In the genomic region with DNA sequence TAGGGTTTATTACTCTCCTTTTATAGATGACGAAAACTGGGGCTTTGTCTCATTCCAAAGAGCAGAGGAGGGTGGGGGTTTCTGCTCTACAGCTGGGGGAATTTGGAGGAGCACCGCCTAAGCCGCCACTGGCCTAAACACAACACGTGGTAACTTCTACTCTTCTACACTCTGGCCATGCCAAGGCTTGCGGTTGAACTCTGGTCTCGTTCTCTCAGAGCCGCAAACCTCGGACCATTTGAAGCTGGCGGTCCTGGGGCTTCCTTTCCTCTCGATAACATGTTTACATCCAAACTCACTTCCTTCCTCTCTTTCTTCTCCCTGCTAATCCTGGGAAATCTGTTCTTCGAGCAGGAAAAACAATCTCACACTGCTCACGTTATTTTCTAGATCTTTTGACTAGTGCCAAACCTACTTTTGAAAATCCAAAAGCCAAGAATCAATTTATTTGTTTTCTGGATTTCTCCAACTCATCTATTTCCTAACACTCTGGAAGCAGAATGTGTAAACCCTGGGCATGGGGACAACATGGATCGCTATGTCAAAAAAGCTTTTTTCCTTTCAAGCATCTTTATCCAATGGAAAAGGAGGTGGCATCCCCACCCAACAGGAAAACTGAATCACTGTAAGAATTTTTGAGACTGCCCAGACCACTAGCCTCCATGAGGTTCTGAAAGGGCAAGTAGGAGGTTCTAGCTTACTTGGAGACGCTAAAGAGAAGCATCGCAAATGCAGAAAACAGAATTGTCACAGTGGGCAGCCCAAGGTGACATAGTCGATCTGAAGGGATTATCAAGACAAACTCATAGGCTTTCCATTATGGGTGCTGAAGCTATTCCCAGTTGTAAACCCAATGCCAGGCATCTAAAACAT, we compare ENCODE assay signal across 1 cellular context.
A peak's percentile ranks its signal among the peaks of the same experiment; 100 is the strongest.
TF ChIP-seq lines count a peak whose summit lies in the region.

No MANE protein-coding gene starts in this region.

TF ChIP-seq in HepG2, 621 proteins besides CTCF, POLR2A, EP300 and RAD21 (continued from another document and continues in another):
- TF ChIP-seq THYN1 (CRISPR knock-in tag; IDR thresholded peaks at IDR 0.05; ENCODE audit: borderline replicate concordance, low read depth) (no peak; the same call in 1 of the 2 replicates), KMT2B (CRISPR knock-in tag; IDR thresholded peaks at IDR 0.05) (peak; percentile 76), ZEB1 (IDR thresholded peaks at IDR 0.05; ENCODE audit: insufficient replicate concordance, low read depth) (no peak), WIZ (CRISPR knock-in tag; IDR thresholded peaks at IDR 0.05) (no peak), ZNF33B (CRISPR knock-in tag; IDR thresholded peaks at IDR 0.05) (no peak; the same call in 1 of the 2 replicates), ZNF496 (CRISPR knock-in tag; IDR thresholded peaks at IDR 0.05; ENCODE audit: insufficient replicate concordance) (no peak), ZNF709 (CRISPR knock-in tag; IDR thresholded peaks at IDR 0.05) (peak; percentile 68; the same call in 1 of the 2 replicates), DNMT3B (CRISPR knock-in tag; conservative IDR thresholded peaks at IDR 0.05) (peak; percentile 97; the same call in 1 of the 2 replicates), FIP1L1 (IDR thresholded peaks at IDR 0.05; ENCODE audit: borderline replicate concordance, insufficient read depth, low read depth, low read length) (no peak), HOXA5 (CRISPR knock-in tag; IDR thresholded peaks at IDR 0.05) (peak; percentile 96), HOXA3 (CRISPR knock-in tag; IDR thresholded peaks at IDR 0.05) (peak; percentile 92), RFX1 (IDR thresholded peaks at IDR 0.05) (no peak), ZNF672 (CRISPR knock-in tag; IDR thresholded peaks at IDR 0.05) (no peak), ELF1 (CRISPR knock-in tag; IDR thresholded peaks at IDR 0.05) (peak; percentile 69), MAFG (CRISPR knock-in tag; IDR thresholded peaks at IDR 0.05) (no peak), FOXO1 (CRISPR knock-in tag; IDR thresholded peaks at IDR 0.05) (peak; percentile 96), ZNF264 (CRISPR knock-in tag; IDR thresholded peaks at IDR 0.05) (peak; percentile 82; the same call in 1 of the 2 replicates), PAX8 (CRISPR knock-in tag; IDR thresholded peaks at IDR 0.05; ENCODE audit: borderline replicate concordance) (no peak), ZNF513 (CRISPR knock-in tag; conservative IDR thresholded peaks at IDR 0.05) (no peak), SPEN (CRISPR knock-in tag; IDR thresholded peaks at IDR 0.05; ENCODE audit: low read depth) (no peak; the same call in 1 of the 2 replicates), NFYC (CRISPR knock-in tag; IDR thresholded peaks at IDR 0.05) (peak; percentile 76), FOXK2 (IDR thresholded peaks at IDR 0.05) (peak; percentile 94), CENPBD1 (CRISPR knock-in tag; IDR thresholded peaks at IDR 0.05; ENCODE audit: borderline replicate concordance, low read depth) (no peak), BRD4 (CRISPR knock-in tag; IDR thresholded peaks at IDR 0.05) (0 out of 2 replicates have a peak, but pooled peaks have one; percentile 9), ZNF652 (CRISPR knock-in tag; IDR thresholded peaks at IDR 0.05; ENCODE audit: borderline replicate concordance, low read depth) (no peak; the same call in 1 of the 2 replicates), FOXC1 (CRISPR knock-in tag; IDR thresholded peaks at IDR 0.05; ENCODE audit: borderline replicate concordance) (peak; percentile 75; the same call in 1 of the 2 replicates), REST (IDR thresholded peaks at IDR 0.05; ENCODE audit: borderline replicate concordance in 1 of 2, low read depth in 1 of 2, low read length in 2 of 2) (peak in 1 of 2 experiments; percentile 55; a peak in 2 of 4 replicates), SIN3B (IDR thresholded peaks at IDR 0.05; ENCODE audit: low read length) (no peak), U2AF1 (optimal IDR thresholded peaks at IDR 0.05; ENCODE audit: low read depth, low read length) (no peak)
- TF ChIP-seq, protein P1, sequence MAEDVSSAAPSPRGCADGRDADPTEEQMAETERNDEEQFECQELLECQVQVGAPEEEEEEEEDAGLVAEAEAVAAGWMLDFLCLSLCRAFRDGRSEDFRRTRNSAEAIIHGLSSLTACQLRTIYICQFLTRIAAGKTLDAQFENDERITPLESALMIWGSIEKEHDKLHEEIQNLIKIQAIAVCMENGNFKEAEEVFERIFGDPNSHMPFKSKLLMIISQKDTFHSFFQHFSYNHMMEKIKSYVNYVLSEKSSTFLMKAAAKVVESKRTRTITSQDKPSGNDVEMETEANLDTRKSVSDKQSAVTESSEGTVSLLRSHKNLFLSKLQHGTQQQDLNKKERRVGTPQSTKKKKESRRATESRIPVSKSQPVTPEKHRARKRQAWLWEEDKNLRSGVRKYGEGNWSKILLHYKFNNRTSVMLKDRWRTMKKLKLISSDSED (CRISPR knock-in tag; IDR thresholded peaks at IDR 0.05) = no peak
- TF ChIP-seq, protein P2, sequence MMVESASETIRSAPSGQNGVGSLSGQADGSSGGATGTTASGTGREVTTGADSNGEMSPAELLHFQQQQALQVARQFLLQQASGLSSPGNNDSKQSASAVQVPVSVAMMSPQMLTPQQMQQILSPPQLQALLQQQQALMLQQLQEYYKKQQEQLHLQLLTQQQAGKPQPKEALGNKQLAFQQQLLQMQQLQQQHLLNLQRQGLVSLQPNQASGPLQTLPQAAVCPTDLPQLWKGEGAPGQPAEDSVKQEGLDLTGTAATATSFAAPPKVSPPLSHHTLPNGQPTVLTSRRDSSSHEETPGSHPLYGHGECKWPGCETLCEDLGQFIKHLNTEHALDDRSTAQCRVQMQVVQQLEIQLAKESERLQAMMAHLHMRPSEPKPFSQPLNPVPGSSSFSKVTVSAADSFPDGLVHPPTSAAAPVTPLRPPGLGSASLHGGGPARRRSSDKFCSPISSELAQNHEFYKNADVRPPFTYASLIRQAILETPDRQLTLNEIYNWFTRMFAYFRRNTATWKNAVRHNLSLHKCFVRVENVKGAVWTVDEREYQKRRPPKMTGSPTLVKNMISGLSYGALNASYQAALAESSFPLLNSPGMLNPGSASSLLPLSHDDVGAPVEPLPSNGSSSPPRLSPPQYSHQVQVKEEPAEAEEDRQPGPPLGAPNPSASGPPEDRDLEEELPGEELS (CRISPR knock-in tag; IDR thresholded peaks at IDR 0.05) = peak; percentile 86
- TF ChIP-seq, protein P3, sequence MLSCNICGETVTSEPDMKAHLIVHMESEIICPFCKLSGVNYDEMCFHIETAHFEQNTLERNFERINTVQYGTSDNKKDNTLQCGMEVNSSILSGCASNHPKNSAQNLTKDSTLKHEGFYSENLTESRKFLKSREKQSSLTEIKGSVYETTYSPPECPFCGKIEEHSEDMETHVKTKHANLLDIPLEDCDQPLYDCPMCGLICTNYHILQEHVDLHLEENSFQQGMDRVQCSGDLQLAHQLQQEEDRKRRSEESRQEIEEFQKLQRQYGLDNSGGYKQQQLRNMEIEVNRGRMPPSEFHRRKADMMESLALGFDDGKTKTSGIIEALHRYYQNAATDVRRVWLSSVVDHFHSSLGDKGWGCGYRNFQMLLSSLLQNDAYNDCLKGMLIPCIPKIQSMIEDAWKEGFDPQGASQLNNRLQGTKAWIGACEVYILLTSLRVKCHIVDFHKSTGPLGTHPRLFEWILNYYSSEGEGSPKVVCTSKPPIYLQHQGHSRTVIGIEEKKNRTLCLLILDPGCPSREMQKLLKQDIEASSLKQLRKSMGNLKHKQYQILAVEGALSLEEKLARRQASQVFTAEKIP (CRISPR knock-in tag; IDR thresholded peaks at IDR 0.05; ENCODE audit: borderline replicate concordance) = no peak
- TF ChIP-seq, protein P4, sequence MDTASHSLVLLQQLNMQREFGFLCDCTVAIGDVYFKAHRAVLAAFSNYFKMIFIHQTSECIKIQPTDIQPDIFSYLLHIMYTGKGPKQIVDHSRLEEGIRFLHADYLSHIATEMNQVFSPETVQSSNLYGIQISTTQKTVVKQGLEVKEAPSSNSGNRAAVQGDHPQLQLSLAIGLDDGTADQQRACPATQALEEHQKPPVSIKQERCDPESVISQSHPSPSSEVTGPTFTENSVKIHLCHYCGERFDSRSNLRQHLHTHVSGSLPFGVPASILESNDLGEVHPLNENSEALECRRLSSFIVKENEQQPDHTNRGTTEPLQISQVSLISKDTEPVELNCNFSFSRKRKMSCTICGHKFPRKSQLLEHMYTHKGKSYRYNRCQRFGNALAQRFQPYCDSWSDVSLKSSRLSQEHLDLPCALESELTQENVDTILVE (CRISPR knock-in tag; IDR thresholded peaks at IDR 0.05) = peak; percentile 95
- TF ChIP-seq, protein P5, sequence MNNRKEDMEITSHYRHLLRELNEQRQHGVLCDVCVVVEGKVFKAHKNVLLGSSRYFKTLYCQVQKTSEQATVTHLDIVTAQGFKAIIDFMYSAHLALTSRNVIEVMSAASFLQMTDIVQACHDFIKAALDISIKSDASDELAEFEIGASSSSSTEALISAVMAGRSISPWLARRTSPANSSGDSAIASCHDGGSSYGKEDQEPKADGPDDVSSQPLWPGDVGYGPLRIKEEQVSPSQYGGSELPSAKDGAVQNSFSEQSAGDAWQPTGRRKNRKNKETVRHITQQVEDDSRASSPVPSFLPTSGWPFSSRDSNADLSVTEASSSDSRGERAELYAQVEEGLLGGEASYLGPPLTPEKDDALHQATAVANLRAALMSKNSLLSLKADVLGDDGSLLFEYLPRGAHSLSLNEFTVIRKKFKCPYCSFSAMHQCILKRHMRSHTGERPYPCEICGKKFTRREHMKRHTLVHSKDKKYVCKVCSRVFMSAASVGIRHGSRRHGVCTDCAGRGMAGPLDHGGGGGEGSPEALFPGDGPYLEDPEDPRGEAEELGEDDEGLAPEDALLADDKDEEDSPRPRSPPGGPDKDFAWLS (CRISPR knock-in tag; IDR thresholded peaks at IDR 0.05; ENCODE audit: borderline replicate concordance) = no peak
- TF ChIP-seq, protein P6, sequence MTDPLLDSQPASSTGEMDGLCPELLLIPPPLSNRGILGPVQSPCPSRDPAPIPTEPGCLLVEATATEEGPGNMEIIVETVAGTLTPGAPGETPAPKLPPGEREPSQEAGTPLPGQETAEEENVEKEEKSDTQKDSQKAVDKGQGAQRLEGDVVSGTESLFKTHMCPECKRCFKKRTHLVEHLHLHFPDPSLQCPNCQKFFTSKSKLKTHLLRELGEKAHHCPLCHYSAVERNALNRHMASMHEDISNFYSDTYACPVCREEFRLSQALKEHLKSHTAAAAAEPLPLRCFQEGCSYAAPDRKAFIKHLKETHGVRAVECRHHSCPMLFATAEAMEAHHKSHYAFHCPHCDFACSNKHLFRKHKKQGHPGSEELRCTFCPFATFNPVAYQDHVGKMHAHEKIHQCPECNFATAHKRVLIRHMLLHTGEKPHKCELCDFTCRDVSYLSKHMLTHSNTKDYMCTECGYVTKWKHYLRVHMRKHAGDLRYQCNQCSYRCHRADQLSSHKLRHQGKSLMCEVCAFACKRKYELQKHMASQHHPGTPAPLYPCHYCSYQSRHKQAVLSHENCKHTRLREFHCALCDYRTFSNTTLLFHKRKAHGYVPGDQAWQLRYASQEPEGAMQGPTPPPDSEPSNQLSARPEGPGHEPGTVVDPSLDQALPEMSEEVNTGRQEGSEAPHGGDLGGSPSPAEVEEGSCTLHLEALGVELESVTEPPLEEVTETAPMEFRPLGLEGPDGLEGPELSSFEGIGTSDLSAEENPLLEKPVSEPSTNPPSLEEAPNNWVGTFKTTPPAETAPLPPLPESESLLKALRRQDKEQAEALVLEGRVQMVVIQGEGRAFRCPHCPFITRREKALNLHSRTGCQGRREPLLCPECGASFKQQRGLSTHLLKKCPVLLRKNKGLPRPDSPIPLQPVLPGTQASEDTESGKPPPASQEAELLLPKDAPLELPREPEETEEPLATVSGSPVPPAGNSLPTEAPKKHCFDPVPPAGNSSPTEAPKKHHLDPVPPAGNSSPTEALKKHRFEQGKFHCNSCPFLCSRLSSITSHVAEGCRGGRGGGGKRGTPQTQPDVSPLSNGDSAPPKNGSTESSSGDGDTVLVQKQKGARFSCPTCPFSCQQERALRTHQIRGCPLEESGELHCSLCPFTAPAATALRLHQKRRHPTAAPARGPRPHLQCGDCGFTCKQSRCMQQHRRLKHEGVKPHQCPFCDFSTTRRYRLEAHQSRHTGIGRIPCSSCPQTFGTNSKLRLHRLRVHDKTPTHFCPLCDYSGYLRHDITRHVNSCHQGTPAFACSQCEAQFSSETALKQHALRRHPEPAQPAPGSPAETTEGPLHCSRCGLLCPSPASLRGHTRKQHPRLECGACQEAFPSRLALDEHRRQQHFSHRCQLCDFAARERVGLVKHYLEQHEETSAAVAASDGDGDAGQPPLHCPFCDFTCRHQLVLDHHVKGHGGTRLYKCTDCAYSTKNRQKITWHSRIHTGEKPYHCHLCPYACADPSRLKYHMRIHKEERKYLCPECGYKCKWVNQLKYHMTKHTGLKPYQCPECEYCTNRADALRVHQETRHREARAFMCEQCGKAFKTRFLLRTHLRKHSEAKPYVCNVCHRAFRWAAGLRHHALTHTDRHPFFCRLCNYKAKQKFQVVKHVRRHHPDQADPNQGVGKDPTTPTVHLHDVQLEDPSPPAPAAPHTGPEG (CRISPR knock-in tag; IDR thresholded peaks at IDR 0.05) = 0 out of 2 replicates have a peak, but pooled peaks have one; percentile 57
